16 cellular contexts compared by ENCODE assay signal in genomic region chr20:48747840-48748416, GRCh38.
DNase-seq lines count a peak whose midpoint lies in the region; ATAC-seq, FAIRE-seq and TF ChIP-seq lines count a peak whose summit lies in the region.
"Had no signal": no experiment of that assay in that cellular context is flagged by ENCODE, and none has a peak within 500 bp of the region (broad histone marks: within the 10 kb centered on the region; RNA-seq: fewer than 3 reads in every experiment).

No MANE protein-coding gene starts in this region.

- 0 out of 2 replicates have a peak, but pooled peaks cover 2% of the 10 kb centered on the region for H3F3A ChIP-seq in GM23338 (replicated peaks; ENCODE audit: low read depth)

- in situ Hi-C loops in G401 (cut with HindIII; ENCODE audit: low sequenced_read_pairs) = no loop called here

- H3K4me1 Mint-ChIP-seq in CD4-positive, CD25-positive, alpha-beta regulatory T cell = peaks cover 17 to 69% (median 50%) of the 10 kb centered on the region in 4 donors
- H3K4me1 Mint-ChIP-seq in GM23338 (peaks cover 62% of the 10 kb centered on the region), progenitor cell of endocrine pancreas (ENCODE audit: low read depth) (peaks cover 3% of the 10 kb centered on the region)
- H3K4me1 Mint-ChIP-seq in activated T-helper 17 cell treated with anti-CD3 and anti-CD28 coated beads, Interleukin-2, amount 50 U/mL, for 72 hours = peaks cover 58% of the 10 kb centered on the region

- no peak overlapping the region for H3K4me3 ChIP-seq in CD4-positive, CD25-positive, alpha-beta regulatory T cell (ENCODE audit: low read depth, low read length)
- H3K4me3 ChIP-seq in GM23338 (no peak overlapping the region), kidney (ENCODE audit: low read length in 2 of 2) (no peak overlapping the region)
- H3K4me3 ChIP-seq: neural progenitor cell, testis had no signal

- ATAC-seq in CD4-positive, CD25-positive, alpha-beta regulatory T cell (ENCODE audit: low read depth in 2 of 2) = no peak
- ATAC-seq in GM23338 (no peak), HG03571 (IDR thresholded peaks at IDR 0.05; ENCODE audit: unreplicated experiment) (no peak)
- no peak for ATAC-seq in activated T-helper 17 cell treated with anti-CD3 and anti-CD28 coated beads, Interleukin-2, amount 50 U/mL, for 72 hours (replicated peaks)

- peak in 1 of 3 donors; percentile 23 for DNase-seq in CD4-positive, CD25-positive, alpha-beta regulatory T cell
- DNase-seq in GM23338 (ENCODE audit: low spot score) = no peak
- DNase-seq in kidney = peak; percentile 7
- DNase-seq in progenitor cell of endocrine pancreas (ENCODE audit: low spot score, unreplicated experiment) = no peak
- DNase-seq in G401 (ENCODE audit: low spot score) = no peak
- no peak for DNase-seq in SW 1271 (lab: John Stamatoyannopoulos, UW)
- DNase-seq: activated CD8-positive, alpha-beta memory T cell treated with anti-CD3 and anti-CD28 coated beads, Interleukin-2, amount 50 U/mL, for 4 hours; NCI-H1092 treated with DMSO at 0.1 percent for 48 hours; NCI-H510A treated with DMSO at 0.1 percent for 48 hours had no signal

- no peak overlapping the region for H3K9ac ChIP-seq in kidney (ENCODE audit: low read length in 2 of 2)
- H3K9ac ChIP-seq: neural progenitor cell had no signal

- H3K27me3 ChIP-seq in CD4-positive, CD25-positive, alpha-beta regulatory T cell (ENCODE audit: control insufficient read depth, insufficient read depth, low read length) = no peaks in the 10 kb centered on the region
- H3K27me3 ChIP-seq in GM23338 (ENCODE audit: insufficient read depth) = no peaks in the 10 kb centered on the region
- H3K27me3 ChIP-seq: testis had no signal

- peaks cover 48% of the 10 kb centered on the region for H3K36me3 ChIP-seq in CD4-positive, CD25-positive, alpha-beta regulatory T cell (ENCODE audit: control insufficient read depth, insufficient read depth, low read length)
- no peaks in the 10 kb centered on the region for H3K36me3 ChIP-seq in GM23338 (ENCODE audit: insufficient read depth)
- peaks cover 0 to 2% of the 10 kb centered on the region in 2 donors for H3K36me3 ChIP-seq in kidney (ENCODE audit: control insufficient read depth in 1 of 2, insufficient read depth in 2 of 2, low read length in 2 of 2)
- H3K36me3 ChIP-seq: neural progenitor cell had no signal

- no peaks in the 10 kb centered on the region for H3K9me3 Mint-ChIP-seq in CD4-positive, CD25-positive, alpha-beta regulatory T cell
- H3K9me3 Mint-ChIP-seq in GM23338 (peaks cover 4% of the 10 kb centered on the region; the same call in 1 of the 3 replicates), progenitor cell of endocrine pancreas (ENCODE audit: low read depth) (no peaks in the 10 kb centered on the region)
- H3K9me3 Mint-ChIP-seq in activated T-helper 17 cell treated with anti-CD3 and anti-CD28 coated beads, Interleukin-2, amount 50 U/mL, for 72 hours = no peaks in the 10 kb centered on the region

- H3K4me1 ChIP-seq in CD4-positive, CD25-positive, alpha-beta regulatory T cell (ENCODE audit: control insufficient read depth, insufficient read depth, low read length, poor library complexity, severe bottlenecking) = peaks cover 48% of the 10 kb centered on the region
- H3K4me1 ChIP-seq in GM23338 (ENCODE audit: insufficient read depth) = peaks cover 26% of the 10 kb centered on the region
- peaks cover 0 to 11% of the 10 kb centered on the region in 2 donors for H3K4me1 ChIP-seq in kidney (ENCODE audit: control insufficient read depth in 1 of 2, insufficient read depth in 1 of 2, low read depth in 1 of 2, low read length in 2 of 2)

- peaks cover 29% of the 10 kb centered on the region for H3K36me3 Mint-ChIP-seq in CD4-positive, CD25-positive, alpha-beta regulatory T cell
- H3K36me3 Mint-ChIP-seq in GM23338 (ENCODE audit: low read depth) = peaks cover 8% of the 10 kb centered on the region; the same call in 2 of the 3 replicates
- peaks cover 80% of the 10 kb centered on the region for H3K36me3 Mint-ChIP-seq in activated T-helper 17 cell treated with anti-CD3 and anti-CD28 coated beads, Interleukin-2, amount 50 U/mL, for 72 hours (ENCODE audit: low read depth)
- no peaks in the 10 kb centered on the region for H3K36me3 Mint-ChIP-seq in progenitor cell of endocrine pancreas (ENCODE audit: insufficient read depth)

- intact Hi-C loops in kidney (cut with DNase I) = no loop called here

- H3K27ac ChIP-seq in CD4-positive, CD25-positive, alpha-beta regulatory T cell (ENCODE audit: insufficient read depth, low read length, poor library complexity, severe bottlenecking) = peak overlapping the region; percentile 19
- H3K27ac ChIP-seq in GM23338 (ENCODE audit: low read depth) = no peak overlapping the region
- H3K27ac ChIP-seq in kidney (ENCODE audit: low read depth in 2 of 2, low read length in 2 of 2) = no peak overlapping the region
- H3K27ac ChIP-seq: neural progenitor cell, testis had no signal

- peak overlapping the region; percentile 62 to 98 (median 90) for H3K27ac Mint-ChIP-seq in CD4-positive, CD25-positive, alpha-beta regulatory T cell
- H3K27ac Mint-ChIP-seq in GM23338 (no peak overlapping the region; the same call in none of the 2 replicates), progenitor cell of endocrine pancreas (no peak overlapping the region)
- H3K27ac Mint-ChIP-seq in activated T-helper 17 cell treated with anti-CD3 and anti-CD28 coated beads, Interleukin-2, amount 50 U/mL, for 72 hours = peak overlapping the region; percentile 78
- H3K27ac Mint-ChIP-seq: neural progenitor cell had no signal

- no peak for TF ChIP-seq CTCF in GM23338 (conservative IDR thresholded peaks at IDR 0.05; ENCODE audit: low read depth in 2 of 2)
- no peak for TF ChIP-seq CTCF in kidney (IDR thresholded peaks at IDR 0.05; ENCODE audit: borderline replicate concordance, extremely low read depth, insufficient read depth)
- TF ChIP-seq CTCF in progenitor cell of endocrine pancreas (IDR thresholded peaks at IDR 0.05; ENCODE audit: unreplicated experiment) = no peak

- H3K4me3 Mint-ChIP-seq in CD4-positive, CD25-positive, alpha-beta regulatory T cell = peak overlapping the region in 1 of 4 donors; percentile 63
- no peak overlapping the region for H3K4me3 Mint-ChIP-seq in GM23338
- H3K4me3 Mint-ChIP-seq in activated T-helper 17 cell treated with anti-CD3 and anti-CD28 coated beads, Interleukin-2, amount 50 U/mL, for 72 hours = no peak overlapping the region
- no peak overlapping the region for H3K4me3 Mint-ChIP-seq in progenitor cell of endocrine pancreas (ENCODE audit: low read depth)
- H3K4me3 Mint-ChIP-seq: neural progenitor cell had no signal

- H3K9me2 ChIP-seq in GM23338 (ENCODE audit: insufficient read depth) = peaks cover 6% of the 10 kb centered on the region; the same call in 1 of the 2 replicates

- H3K27me3 Mint-ChIP-seq in CD4-positive, CD25-positive, alpha-beta regulatory T cell = no peaks in the 10 kb centered on the region
- peaks cover 11% of the 10 kb centered on the region for H3K27me3 Mint-ChIP-seq in GM23338 (ENCODE audit: insufficient read depth, low read depth, poor library complexity)
- H3K27me3 Mint-ChIP-seq in activated T-helper 17 cell treated with anti-CD3 and anti-CD28 coated beads, Interleukin-2, amount 50 U/mL, for 72 hours = no peaks in the 10 kb centered on the region
- peaks cover 15% of the 10 kb centered on the region for H3K27me3 Mint-ChIP-seq in progenitor cell of endocrine pancreas

- no peak for FAIRE-seq in kidney (lab: Jason Lieb, UNC)
- FAIRE-seq: endometrium, GM18507, H54 had no signal

- 0 out of 2 replicates have a peak overlapping the region, but pooled peaks have one; percentile 65 for H3K4me2 ChIP-seq in GM23338
- H3K4me2 ChIP-seq: neural progenitor cell had no signal

- H4K20me1 ChIP-seq in GM23338 (replicated peaks; ENCODE audit: insufficient read depth) = no peaks in the 10 kb centered on the region

- H3K9me3 ChIP-seq in CD4-positive, CD25-positive, alpha-beta regulatory T cell (ENCODE audit: control insufficient read depth in 2 of 2, low read length in 2 of 2) = no peaks in the 10 kb centered on the region
- H3K9me3 ChIP-seq in kidney (ENCODE audit: control insufficient read depth in 1 of 2, low read length in 2 of 2) = no peaks in the 10 kb centered on the region
- H3K9me3 ChIP-seq: testis had no signal

- no peak overlapping the region for H2AFZ ChIP-seq in GM23338
- H2AFZ ChIP-seq: neural progenitor cell had no signal

- H3K79me2 ChIP-seq in GM23338 (replicated peaks; ENCODE audit: insufficient read depth) = no peaks in the 10 kb centered on the region

TF ChIP-seq in GM23338, 12 proteins besides CTCF, POLR2A, EP300 and RAD21 (continues in another document):
- TF ChIP-seq, protein P1, sequence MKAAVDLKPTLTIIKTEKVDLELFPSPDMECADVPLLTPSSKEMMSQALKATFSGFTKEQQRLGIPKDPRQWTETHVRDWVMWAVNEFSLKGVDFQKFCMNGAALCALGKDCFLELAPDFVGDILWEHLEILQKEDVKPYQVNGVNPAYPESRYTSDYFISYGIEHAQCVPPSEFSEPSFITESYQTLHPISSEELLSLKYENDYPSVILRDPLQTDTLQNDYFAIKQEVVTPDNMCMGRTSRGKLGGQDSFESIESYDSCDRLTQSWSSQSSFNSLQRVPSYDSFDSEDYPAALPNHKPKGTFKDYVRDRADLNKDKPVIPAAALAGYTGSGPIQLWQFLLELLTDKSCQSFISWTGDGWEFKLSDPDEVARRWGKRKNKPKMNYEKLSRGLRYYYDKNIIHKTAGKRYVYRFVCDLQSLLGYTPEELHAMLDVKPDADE (IDR thresholded peaks at IDR 0.05) = no peak
- TF ChIP-seq CREB1 (CRISPR knock-in tag; IDR thresholded peaks at IDR 0.05; ENCODE audit: low read depth) (no peak), EZH2phosphoT487 (IDR thresholded peaks at IDR 0.05; ENCODE audit: unreplicated experiment) (no peak)

Comparison
In these comparisons a context has a peak if more than half of its experiments do, and no peak if none do; other contexts are left out.
1. H3K27ac Mint-ChIP-seq: peak in CD4-positive, CD25-positive, alpha-beta regulatory T cell (3 of 3) and activated T-helper 17 cell treated with anti-CD3 and anti-CD28 coated beads, Interleukin-2, amount 50 U/mL, for 72 hours (single experiment); none in GM23338 (single experiment) and progenitor cell of endocrine pancreas (single experiment).